1 cellular context compared by ENCODE assay signal in genomic region chr1:217343907-217344306, GRCh38.
TF ChIP-seq lines count a peak whose summit lies in the region.

No MANE protein-coding gene starts in this region.

TF ChIP-seq in GM23338, 12 proteins besides CTCF, POLR2A, EP300 and RAD21 (continued from another document):
- TF ChIP-seq, protein P1, sequence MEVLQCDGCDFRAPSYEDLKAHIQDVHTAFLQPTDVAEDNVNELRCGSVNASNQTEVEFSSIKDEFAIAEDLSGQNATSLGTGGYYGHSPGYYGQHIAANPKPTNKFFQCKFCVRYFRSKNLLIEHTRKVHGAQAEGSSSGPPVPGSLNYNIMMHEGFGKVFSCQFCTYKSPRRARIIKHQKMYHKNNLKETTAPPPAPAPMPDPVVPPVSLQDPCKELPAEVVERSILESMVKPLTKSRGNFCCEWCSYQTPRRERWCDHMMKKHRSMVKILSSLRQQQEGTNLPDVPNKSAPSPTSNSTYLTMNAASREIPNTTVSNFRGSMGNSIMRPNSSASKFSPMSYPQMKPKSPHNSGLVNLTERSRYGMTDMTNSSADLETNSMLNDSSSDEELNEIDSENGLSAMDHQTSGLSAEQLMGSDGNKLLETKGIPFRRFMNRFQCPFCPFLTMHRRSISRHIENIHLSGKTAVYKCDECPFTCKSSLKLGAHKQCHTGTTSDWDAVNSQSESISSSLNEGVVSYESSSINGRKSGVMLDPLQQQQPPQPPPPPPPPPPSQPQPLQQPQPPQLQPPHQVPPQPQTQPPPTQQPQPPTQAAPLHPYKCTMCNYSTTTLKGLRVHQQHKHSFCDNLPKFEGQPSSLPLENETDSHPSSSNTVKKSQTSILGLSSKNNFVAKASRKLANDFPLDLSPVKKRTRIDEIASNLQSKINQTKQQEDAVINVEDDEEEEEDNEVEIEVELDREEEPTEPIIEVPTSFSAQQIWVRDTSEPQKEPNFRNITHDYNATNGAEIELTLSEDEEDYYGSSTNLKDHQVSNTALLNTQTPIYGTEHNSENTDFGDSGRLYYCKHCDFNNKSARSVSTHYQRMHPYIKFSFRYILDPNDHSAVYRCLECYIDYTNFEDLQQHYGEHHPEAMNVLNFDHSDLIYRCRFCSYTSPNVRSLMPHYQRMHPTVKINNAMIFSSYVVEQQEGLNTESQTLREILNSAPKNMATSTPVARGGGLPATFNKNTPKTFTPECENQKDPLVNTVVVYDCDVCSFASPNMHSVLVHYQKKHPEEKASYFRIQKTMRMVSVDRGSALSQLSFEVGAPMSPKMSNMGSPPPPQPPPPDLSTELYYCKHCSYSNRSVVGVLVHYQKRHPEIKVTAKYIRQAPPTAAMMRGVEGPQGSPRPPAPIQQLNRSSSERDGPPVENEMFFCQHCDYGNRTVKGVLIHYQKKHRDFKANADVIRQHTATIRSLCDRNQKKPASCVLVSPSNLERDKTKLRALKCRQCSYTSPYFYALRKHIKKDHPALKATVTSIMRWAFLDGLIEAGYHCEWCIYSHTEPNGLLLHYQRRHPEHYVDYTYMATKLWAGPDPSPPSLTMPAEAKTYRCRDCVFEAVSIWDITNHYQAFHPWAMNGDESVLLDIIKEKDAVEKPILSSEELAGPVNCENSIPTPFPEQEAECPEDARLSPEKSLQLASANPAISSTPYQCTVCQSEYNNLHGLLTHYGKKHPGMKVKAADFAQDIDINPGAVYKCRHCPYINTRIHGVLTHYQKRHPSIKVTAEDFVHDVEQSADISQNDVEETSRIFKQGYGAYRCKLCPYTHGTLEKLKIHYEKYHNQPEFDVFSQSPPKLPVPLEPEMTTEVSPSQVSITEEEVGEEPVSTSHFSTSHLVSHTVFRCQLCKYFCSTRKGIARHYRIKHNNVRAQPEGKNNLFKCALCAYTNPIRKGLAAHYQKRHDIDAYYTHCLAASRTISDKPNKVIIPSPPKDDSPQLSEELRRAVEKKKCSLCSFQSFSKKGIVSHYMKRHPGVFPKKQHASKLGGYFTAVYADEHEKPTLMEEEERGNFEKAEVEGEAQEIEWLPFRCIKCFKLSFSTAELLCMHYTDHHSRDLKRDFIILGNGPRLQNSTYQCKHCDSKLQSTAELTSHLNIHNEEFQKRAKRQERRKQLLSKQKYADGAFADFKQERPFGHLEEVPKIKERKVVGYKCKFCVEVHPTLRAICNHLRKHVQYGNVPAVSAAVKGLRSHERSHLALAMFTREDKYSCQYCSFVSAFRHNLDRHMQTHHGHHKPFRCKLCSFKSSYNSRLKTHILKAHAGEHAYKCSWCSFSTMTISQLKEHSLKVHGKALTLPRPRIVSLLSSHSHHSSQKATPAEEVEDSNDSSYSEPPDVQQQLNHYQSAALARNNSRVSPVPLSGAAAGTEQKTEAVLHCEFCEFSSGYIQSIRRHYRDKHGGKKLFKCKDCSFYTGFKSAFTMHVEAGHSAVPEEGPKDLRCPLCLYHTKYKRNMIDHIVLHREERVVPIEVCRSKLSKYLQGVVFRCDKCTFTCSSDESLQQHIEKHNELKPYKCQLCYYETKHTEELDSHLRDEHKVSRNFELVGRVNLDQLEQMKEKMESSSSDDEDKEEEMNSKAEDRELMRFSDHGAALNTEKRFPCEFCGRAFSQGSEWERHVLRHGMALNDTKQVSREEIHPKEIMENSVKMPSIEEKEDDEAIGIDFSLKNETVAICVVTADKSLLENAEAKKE (CRISPR knock-in tag; IDR thresholded peaks at IDR 0.05) = no peak
- TF ChIP-seq CREB1 (CRISPR knock-in tag; IDR thresholded peaks at IDR 0.05; ENCODE audit: low read depth) = no peak
